Comparison of ENCODE assay signal across 1 cellular context in genomic region chr20:33992923-33993799, GRCh38.
TF ChIP-seq lines count a peak whose summit lies in the region.

No MANE protein-coding gene starts in this region.

TF ChIP-seq in GM12878, 131 proteins besides CTCF, POLR2A, EP300 and RAD21 (continued from another document and continues in another):
- TF ChIP-seq SPI1 (IDR thresholded peaks at IDR 0.05; ENCODE audit: borderline replicate concordance, insufficient read depth, low read depth, low read length) (0 out of 2 replicates have a peak, but pooled peaks have one; percentile 1), IRF4 (IDR thresholded peaks at IDR 0.05; ENCODE audit: low read depth, low read length) (no peak), CREB1 (IDR thresholded peaks at IDR 0.05; ENCODE audit: low read depth) (0 out of 2 replicates have a peak, but pooled peaks have one; percentile 17), HDGF (IDR thresholded peaks at IDR 0.05) (peak; percentile 100), RELB (IDR thresholded peaks at IDR 0.05; ENCODE audit: low read depth) (peak; percentile 62), MXI1 (IDR thresholded peaks at IDR 0.05; ENCODE audit: low read depth, low read length) (peak; percentile 60), MEF2B (IDR thresholded peaks at IDR 0.05; ENCODE audit: partially characterized antibody, poor library complexity, severe bottlenecking) (no peak), WRNIP1 (IDR thresholded peaks at IDR 0.05; ENCODE audit: borderline replicate concordance, low read depth, low read length) (no peak), MYC (IDR thresholded peaks at IDR 0.05; ENCODE audit: insufficient read depth, insufficient read length, insufficient replicate concordance, low read length, severe bottlenecking) (peak; percentile 42), ZNF384 (IDR thresholded peaks at IDR 0.05; ENCODE audit: borderline replicate concordance, low read depth, low read length) (no peak), PML (IDR thresholded peaks at IDR 0.05; ENCODE audit: low read length) (no peak), ZNF24 (IDR thresholded peaks at IDR 0.05) (no peak), EED (IDR thresholded peaks at IDR 0.05; ENCODE audit: low read depth) (peak; percentile 58), ZNF217 (IDR thresholded peaks at IDR 0.05) (no peak), SMARCA5 (IDR thresholded peaks at IDR 0.05) (no peak; the same call in 1 of the 2 replicates), GABPA (IDR thresholded peaks at IDR 0.05; ENCODE audit: low read depth) (no peak; the same call in 1 of the 2 replicates), KAT2A (conservative IDR thresholded peaks at IDR 0.05; ENCODE audit: control insufficient read depth, low read depth, low read length) (no peak), NFXL1 (IDR thresholded peaks at IDR 0.05; ENCODE audit: borderline replicate concordance) (no peak), IKZF1 (conservative IDR thresholded peaks at IDR 0.05) (peak; percentile 89), ATF7 (IDR thresholded peaks at IDR 0.05; ENCODE audit: low read depth) (peak; percentile 99), PAX8 (IDR thresholded peaks at IDR 0.05) (no peak), HCFC1 (IDR thresholded peaks at IDR 0.05; ENCODE audit: low read length) (peak; percentile 37; the same call in 1 of the 2 replicates), SP1 (IDR thresholded peaks at IDR 0.05; ENCODE audit: low read depth, low read length) (peak; percentile 74), KDM1A (IDR thresholded peaks at IDR 0.05; ENCODE audit: borderline replicate concordance) (no peak), BHLHE40 (IDR thresholded peaks at IDR 0.05; ENCODE audit: borderline replicate concordance in 1 of 2, low read depth in 2 of 2, low read length in 1 of 2) (peak; percentile 96 to 99), CREM (IDR thresholded peaks at IDR 0.05; ENCODE audit: low read depth) (peak; percentile 9; the same call in 1 of the 2 replicates), GATAD2B (conservative IDR thresholded peaks at IDR 0.05; ENCODE audit: low read depth) (peak; percentile 81), NR2F1 (conservative IDR thresholded peaks at IDR 0.05) (no peak), RELA (IDR thresholded peaks at IDR 0.05; ENCODE audit: borderline replicate concordance, partially characterized antibody) (no peak), ETV6 (conservative IDR thresholded peaks at IDR 0.05 in 1 of 2, IDR thresholded peaks at IDR 0.05 in 1 of 2; ENCODE audit: borderline replicate concordance in 1 of 2, low read depth in 1 of 2) (no peak), NR2C2 (IDR thresholded peaks at IDR 0.05; ENCODE audit: borderline replicate concordance, control insufficient read depth, insufficient read length, low read depth) (no peak), NBN (IDR thresholded peaks at IDR 0.05) (peak; percentile 44; the same call in 1 of the 2 replicates), ZZZ3 (IDR thresholded peaks at IDR 0.05; ENCODE audit: control insufficient read depth, insufficient read length, low read depth) (no peak), ZNF622 (IDR thresholded peaks at IDR 0.05) (no peak), HDAC2 (IDR thresholded peaks at IDR 0.05) (no peak), LARP7 (IDR thresholded peaks at IDR 0.05) (no peak), ESRRA (IDR thresholded peaks at IDR 0.05; ENCODE audit: low read length) (no peak), BCL11A (IDR thresholded peaks at IDR 0.05; ENCODE audit: low read depth, low read length) (no peak), NRF1 (conservative IDR thresholded peaks at IDR 0.05; ENCODE audit: low read depth, low read length) (no peak), BMI1 (IDR thresholded peaks at IDR 0.05; ENCODE audit: borderline replicate concordance) (no peak), MTA2 (IDR thresholded peaks at IDR 0.05; ENCODE audit: low read depth) (no peak), POLR2AphosphoS2 (IDR thresholded peaks at IDR 0.05; ENCODE audit: low read depth, low read length) (peak; percentile 92), ZBED1 (IDR thresholded peaks at IDR 0.05; ENCODE audit: borderline replicate concordance) (no peak), TCF3 (IDR thresholded peaks at IDR 0.05; ENCODE audit: borderline replicate concordance, insufficient read depth, low read depth, low read length) (0 out of 2 replicates have a peak, but pooled peaks have one; percentile 36), MEF2A (IDR thresholded peaks at IDR 0.05; ENCODE audit: insufficient read depth, low read depth, low read length) (no peak), SMAD5 (IDR thresholded peaks at IDR 0.05; ENCODE audit: low read depth) (peak; percentile 73; the same call in 1 of the 2 replicates), NFIC (IDR thresholded peaks at IDR 0.05; ENCODE audit: low read depth, low read length) (no peak), NFYA (IDR thresholded peaks at IDR 0.05; ENCODE audit: borderline replicate concordance, low read depth, low read length) (no peak)
- TF ChIP-seq, protein P1, sequence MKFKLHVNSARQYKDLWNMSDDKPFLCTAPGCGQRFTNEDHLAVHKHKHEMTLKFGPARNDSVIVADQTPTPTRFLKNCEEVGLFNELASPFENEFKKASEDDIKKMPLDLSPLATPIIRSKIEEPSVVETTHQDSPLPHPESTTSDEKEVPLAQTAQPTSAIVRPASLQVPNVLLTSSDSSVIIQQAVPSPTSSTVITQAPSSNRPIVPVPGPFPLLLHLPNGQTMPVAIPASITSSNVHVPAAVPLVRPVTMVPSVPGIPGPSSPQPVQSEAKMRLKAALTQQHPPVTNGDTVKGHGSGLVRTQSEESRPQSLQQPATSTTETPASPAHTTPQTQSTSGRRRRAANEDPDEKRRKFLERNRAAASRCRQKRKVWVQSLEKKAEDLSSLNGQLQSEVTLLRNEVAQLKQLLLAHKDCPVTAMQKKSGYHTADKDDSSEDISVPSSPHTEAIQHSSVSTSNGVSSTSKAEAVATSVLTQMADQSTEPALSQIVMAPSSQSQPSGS (IDR thresholded peaks at IDR 0.05; ENCODE audit: low read length), result no peak
- TF ChIP-seq, protein P2, sequence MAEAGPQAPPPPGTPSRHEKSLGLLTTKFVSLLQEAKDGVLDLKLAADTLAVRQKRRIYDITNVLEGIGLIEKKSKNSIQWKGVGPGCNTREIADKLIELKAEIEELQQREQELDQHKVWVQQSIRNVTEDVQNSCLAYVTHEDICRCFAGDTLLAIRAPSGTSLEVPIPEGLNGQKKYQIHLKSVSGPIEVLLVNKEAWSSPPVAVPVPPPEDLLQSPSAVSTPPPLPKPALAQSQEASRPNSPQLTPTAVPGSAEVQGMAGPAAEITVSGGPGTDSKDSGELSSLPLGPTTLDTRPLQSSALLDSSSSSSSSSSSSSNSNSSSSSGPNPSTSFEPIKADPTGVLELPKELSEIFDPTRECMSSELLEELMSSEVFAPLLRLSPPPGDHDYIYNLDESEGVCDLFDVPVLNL (IDR thresholded peaks at IDR 0.05; ENCODE audit: low read depth, low read length), result no peak
- TF ChIP-seq, protein P3, sequence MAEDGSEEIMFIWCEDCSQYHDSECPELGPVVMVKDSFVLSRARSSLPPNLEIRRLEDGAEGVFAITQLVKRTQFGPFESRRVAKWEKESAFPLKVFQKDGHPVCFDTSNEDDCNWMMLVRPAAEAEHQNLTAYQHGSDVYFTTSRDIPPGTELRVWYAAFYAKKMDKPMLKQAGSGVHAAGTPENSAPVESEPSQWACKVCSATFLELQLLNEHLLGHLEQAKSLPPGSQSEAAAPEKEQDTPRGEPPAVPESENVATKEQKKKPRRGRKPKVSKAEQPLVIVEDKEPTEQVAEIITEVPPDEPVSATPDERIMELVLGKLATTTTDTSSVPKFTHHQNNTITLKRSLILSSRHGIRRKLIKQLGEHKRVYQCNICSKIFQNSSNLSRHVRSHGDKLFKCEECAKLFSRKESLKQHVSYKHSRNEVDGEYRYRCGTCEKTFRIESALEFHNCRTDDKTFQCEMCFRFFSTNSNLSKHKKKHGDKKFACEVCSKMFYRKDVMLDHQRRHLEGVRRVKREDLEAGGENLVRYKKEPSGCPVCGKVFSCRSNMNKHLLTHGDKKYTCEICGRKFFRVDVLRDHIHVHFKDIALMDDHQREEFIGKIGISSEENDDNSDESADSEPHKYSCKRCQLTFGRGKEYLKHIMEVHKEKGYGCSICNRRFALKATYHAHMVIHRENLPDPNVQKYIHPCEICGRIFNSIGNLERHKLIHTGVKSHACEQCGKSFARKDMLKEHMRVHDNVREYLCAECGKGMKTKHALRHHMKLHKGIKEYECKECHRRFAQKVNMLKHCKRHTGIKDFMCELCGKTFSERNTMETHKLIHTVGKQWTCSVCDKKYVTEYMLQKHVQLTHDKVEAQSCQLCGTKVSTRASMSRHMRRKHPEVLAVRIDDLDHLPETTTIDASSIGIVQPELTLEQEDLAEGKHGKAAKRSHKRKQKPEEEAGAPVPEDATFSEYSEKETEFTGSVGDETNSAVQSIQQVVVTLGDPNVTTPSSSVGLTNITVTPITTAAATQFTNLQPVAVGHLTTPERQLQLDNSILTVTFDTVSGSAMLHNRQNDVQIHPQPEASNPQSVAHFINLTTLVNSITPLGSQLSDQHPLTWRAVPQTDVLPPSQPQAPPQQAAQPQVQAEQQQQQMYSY (CRISPR knock-in tag; IDR thresholded peaks at IDR 0.05), result no peak
- TF ChIP-seq, protein P4, sequence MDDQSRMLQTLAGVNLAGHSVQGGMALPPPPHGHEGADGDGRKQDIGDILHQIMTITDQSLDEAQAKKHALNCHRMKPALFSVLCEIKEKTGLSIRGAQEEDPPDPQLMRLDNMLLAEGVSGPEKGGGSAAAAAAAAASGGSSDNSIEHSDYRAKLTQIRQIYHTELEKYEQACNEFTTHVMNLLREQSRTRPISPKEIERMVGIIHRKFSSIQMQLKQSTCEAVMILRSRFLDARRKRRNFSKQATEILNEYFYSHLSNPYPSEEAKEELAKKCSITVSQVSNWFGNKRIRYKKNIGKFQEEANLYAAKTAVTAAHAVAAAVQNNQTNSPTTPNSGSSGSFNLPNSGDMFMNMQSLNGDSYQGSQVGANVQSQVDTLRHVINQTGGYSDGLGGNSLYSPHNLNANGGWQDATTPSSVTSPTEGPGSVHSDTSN (IDR thresholded peaks at IDR 0.05; ENCODE audit: insufficient replicate concordance, low read depth, low read length), result no peak
- TF ChIP-seq, protein P5, sequence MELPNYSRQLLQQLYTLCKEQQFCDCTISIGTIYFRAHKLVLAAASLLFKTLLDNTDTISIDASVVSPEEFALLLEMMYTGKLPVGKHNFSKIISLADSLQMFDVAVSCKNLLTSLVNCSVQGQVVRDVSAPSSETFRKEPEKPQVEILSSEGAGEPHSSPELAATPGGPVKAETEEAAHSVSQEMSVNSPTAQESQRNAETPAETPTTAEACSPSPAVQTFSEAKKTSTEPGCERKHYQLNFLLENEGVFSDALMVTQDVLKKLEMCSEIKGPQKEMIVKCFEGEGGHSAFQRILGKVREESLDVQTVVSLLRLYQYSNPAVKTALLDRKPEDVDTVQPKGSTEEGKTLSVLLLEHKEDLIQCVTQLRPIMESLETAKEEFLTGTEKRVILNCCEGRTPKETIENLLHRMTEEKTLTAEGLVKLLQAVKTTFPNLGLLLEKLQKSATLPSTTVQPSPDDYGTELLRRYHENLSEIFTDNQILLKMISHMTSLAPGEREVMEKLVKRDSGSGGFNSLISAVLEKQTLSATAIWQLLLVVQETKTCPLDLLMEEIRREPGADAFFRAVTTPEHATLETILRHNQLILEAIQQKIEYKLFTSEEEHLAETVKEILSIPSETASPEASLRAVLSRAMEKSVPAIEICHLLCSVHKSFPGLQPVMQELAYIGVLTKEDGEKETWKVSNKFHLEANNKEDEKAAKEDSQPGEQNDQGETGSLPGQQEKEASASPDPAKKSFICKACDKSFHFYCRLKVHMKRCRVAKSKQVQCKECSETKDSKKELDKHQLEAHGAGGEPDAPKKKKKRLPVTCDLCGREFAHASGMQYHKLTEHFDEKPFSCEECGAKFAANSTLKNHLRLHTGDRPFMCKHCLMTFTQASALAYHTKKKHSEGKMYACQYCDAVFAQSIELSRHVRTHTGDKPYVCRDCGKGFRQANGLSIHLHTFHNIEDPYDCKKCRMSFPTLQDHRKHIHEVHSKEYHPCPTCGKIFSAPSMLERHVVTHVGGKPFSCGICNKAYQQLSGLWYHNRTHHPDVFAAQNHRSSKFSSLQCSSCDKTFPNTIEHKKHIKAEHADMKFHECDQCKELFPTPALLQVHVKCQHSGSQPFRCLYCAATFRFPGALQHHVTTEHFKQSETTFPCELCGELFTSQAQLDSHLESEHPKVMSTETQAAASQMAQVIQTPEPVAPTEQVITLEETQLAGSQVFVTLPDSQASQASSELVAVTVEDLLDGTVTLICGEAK (IDR thresholded peaks at IDR 0.05; ENCODE audit: borderline replicate concordance), result peak; percentile 72; the same call in 1 of the 2 replicates
- TF ChIP-seq, protein P6, sequence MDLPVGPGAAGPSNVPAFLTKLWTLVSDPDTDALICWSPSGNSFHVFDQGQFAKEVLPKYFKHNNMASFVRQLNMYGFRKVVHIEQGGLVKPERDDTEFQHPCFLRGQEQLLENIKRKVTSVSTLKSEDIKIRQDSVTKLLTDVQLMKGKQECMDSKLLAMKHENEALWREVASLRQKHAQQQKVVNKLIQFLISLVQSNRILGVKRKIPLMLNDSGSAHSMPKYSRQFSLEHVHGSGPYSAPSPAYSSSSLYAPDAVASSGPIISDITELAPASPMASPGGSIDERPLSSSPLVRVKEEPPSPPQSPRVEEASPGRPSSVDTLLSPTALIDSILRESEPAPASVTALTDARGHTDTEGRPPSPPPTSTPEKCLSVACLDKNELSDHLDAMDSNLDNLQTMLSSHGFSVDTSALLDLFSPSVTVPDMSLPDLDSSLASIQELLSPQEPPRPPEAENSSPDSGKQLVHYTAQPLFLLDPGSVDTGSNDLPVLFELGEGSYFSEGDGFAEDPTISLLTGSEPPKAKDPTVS (IDR thresholded peaks at IDR 0.05; ENCODE audit: low read depth, low read length), result peak; percentile 79; the same call in 1 of the 2 replicates
